9 cellular contexts compared by ENCODE assay signal in the genomic region with DNA sequence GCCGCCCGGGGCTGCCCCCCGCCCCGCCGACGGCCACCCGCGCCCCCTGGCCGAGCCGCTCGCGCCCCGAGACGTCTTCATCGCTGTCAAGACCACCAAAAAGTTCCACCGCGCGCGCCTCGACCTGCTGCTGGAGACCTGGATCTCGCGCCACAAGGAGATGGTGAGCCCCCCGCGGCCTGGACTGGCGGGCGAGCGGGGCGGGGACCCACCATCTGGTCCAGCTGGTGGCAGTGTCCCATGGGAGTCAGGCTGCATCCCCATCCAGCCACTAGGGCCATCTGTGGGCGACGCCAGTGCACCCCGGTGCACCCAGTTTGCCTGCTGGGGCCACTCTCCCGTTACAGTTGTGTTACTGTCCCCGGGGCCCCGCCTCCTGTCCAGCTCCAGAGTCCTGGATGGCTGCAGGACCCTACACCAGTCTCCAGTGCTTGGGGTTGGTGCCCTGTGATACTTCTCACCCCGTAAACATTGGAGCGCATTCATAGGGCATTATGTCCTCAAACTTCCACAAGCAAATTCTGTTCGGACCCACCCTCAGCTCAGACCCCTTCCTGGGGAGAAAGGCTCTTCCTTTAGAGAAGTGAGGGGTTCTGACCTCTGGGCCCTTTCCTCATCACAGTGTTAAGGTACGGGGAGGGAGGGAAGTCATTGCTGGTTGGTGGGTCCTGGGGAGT. TPM values are rescaled to one million over a fixed set of nuclear protein-coding genes. Genes with fewer than 3 reads are reported as not detected.
DNase-seq lines count a peak whose midpoint lies in the region; ATAC-seq, FAIRE-seq and TF ChIP-seq lines count a peak whose summit lies in the region.
"Had no signal": no experiment of that assay in that cellular context is flagged by ENCODE, and none has a peak within 500 bp of the region (broad histone marks: within the 10 kb centered on the region; RNA-seq: fewer than 3 reads in every experiment).

No MANE protein-coding gene starts in this region.

- peaks cover 23% of the 10 kb centered on the region for H3K27me3 Mint-ChIP-seq in mesothelial cell of epicardium (ENCODE audit: low read depth)

- no peaks in the 10 kb centered on the region for H3K36me3 Mint-ChIP-seq in mesothelial cell of epicardium

- H3K9me3 Mint-ChIP-seq in mesothelial cell of epicardium = no peaks in the 10 kb centered on the region

- H3K27me3 ChIP-seq in bronchial epithelial cell (ENCODE audit: control insufficient read depth, insufficient read depth, low read length) = peaks cover 1% of the 10 kb centered on the region

- H3K4me3 Mint-ChIP-seq in mesothelial cell of epicardium = peak overlapping the region; percentile 86

- in situ Hi-C loops in KBM-7 (cut with MboI; ENCODE audit: low pct_unique_long_range_greater_than_20kb, low sequenced_read_pairs) = no loop called here

- TF ChIP-seq CTCF in bronchial epithelial cell (IDR thresholded peaks at IDR 0.05; ENCODE audit: insufficient read depth, low read length, severe bottlenecking) (peak; percentile 16), mesothelial cell of epicardium (IDR thresholded peaks at IDR 0.05; ENCODE audit: unreplicated experiment) (no peak)

- ATAC-seq in Right ventricle myocardium superior (ENCODE audit: poor library complexity) (no peak), left cardiac atrium (no peak), HG02642 (IDR thresholded peaks at IDR 0.05; ENCODE audit: poor library complexity, unreplicated experiment) (no peak)

- peak; percentile 65 for DNase-seq in Right ventricle myocardium superior
- DNase-seq in left cardiac atrium = no peak
- peak; percentile 1 for DNase-seq in OCI-M1 (lab: John Stamatoyannopoulos, UW)
- no peak for DNase-seq in bronchial epithelial cell (ENCODE audit: low read depth)
- DNase-seq in mesothelial cell of epicardium (ENCODE audit: low spot score in 2 of 2, unreplicated experiment in 2 of 2) = no peak
- DNase-seq in KBM-7 = no peak
- no peak for DNase-seq in NCI-H1105 treated with DMSO at 0.1 percent for 48 hours (lab: John Stamatoyannopoulos, UW)

- no peaks in the 10 kb centered on the region for H3K36me3 ChIP-seq in bronchial epithelial cell (ENCODE audit: control insufficient read depth, insufficient read depth, low read length)

- H3K4me1 Mint-ChIP-seq in mesothelial cell of epicardium = peaks cover 57% of the 10 kb centered on the region

- peak; percentile 64 for FAIRE-seq in bronchial epithelial cell (lab: Jason Lieb, UNC)

- intact Hi-C loops in Right ventricle myocardium superior (cut with DNase I) (no loop called here), left cardiac atrium (cut with DNase I) (no loop called here)

- H3K4me3 ChIP-seq in bronchial epithelial cell (ENCODE audit: low read depth, low read length) = peak overlapping the region; percentile 51

- H3K27ac Mint-ChIP-seq in mesothelial cell of epicardium = peak overlapping the region; percentile 73

RNA-seq across cellular contexts. Expression of a gene that starts 0.7 kb away (rescaled TPM):
- total RNA-seq in Right ventricle myocardium superior (4.6 TPM), left cardiac atrium (1 to 10 TPM; 8.7 to 9.2 TPM), bronchial epithelial cell (4.5 and 6.8 TPM in 2 replicates), mesothelial cell of epicardium (16.0 to 19.0 TPM (median 16.3 TPM) in 3 replicates)

RNA-seq across cellular contexts. Expression of a gene that starts 35.1 kb away (rescaled TPM):
- total RNA-seq in Right ventricle myocardium superior = 14.7 TPM
- total RNA-seq in left cardiac atrium = 10 to 100 TPM; 14.6 to 17.6 TPM
- total RNA-seq in bronchial epithelial cell = 12.1 and 13.3 TPM in 2 replicates
- total RNA-seq in mesothelial cell of epicardium = 44.2 to 47.6 TPM (median 46.8 TPM) in 3 replicates

RNA-seq across cellular contexts. Expression of a gene that starts 38.5 kb away (rescaled TPM):
- 9.9 TPM for total RNA-seq in Right ventricle myocardium superior
- total RNA-seq in left cardiac atrium = 10 to 100 TPM; 11.5 to 12.0 TPM
- total RNA-seq in bronchial epithelial cell = 6.3 and 6.9 TPM in 2 replicates
- total RNA-seq in mesothelial cell of epicardium = 26.6 to 29.6 TPM (median 26.6 TPM) in 3 replicates

RNA-seq across cellular contexts. Expression of a gene that starts 44.1 kb away (rescaled TPM):
- total RNA-seq in Right ventricle myocardium superior (not detected), left cardiac atrium (not detected), bronchial epithelial cell (not detected in 2 replicates), mesothelial cell of epicardium (not detected in 3 replicates)
- total RNA-seq: dermis microvascular lymphatic vessel endothelial cell had no signal

Comparison
In these comparisons a context has a peak if more than half of its experiments do, and no peak if none do; other contexts are left out.
1. DNase-seq: peak in Right ventricle myocardium superior (single experiment) and OCI-M1 (single experiment); none in left cardiac atrium (single experiment), bronchial epithelial cell (single experiment), mesothelial cell of epicardium (0 of 2), KBM-7 (single experiment) and NCI-H1105 treated with DMSO at 0.1 percent for 48 hours (single experiment).